In genomic region chr1:236795757-236796719, GRCh38 we compare ENCODE assay signal across 8 cellular contexts. TPM values are rescaled to one million over a fixed set of nuclear protein-coding genes. Genes with fewer than 3 reads are reported as not detected.
DNase-seq lines count a peak whose midpoint lies in the region; ATAC-seq, FAIRE-seq and TF ChIP-seq lines count a peak whose summit lies in the region.

No MANE protein-coding gene starts in this region.

- no peaks in the 10 kb centered on the region for H3K9me2 ChIP-seq in hepatocyte (replicated peaks; ENCODE audit: insufficient read depth)

- peaks cover 2% of the 10 kb centered on the region for H3K27me3 Mint-ChIP-seq in activated naive CD8-positive, alpha-beta T cell treated with anti-CD3 and anti-CD28 coated beads, Interleukin-2, amount 50 U/mL, for 24 hours

- peak overlapping the region; percentile 97 for H3K4me3 Mint-ChIP-seq in activated naive CD8-positive, alpha-beta T cell treated with anti-CD3 and anti-CD28 coated beads, Interleukin-2, amount 50 U/mL, for 24 hours

- FAIRE-seq in small intestine (lab: Jason Lieb, UNC), result no peak

- peaks cover 48% of the 10 kb centered on the region for H3K79me2 ChIP-seq in hepatocyte

- DNase-seq in activated CD8-positive, alpha-beta memory T cell treated with anti-CD3 and anti-CD28 coated beads for 48 hours (ENCODE audit: low read depth in 2 of 3, low spot score in 2 of 3), result peak in 2 of 3 experiments; percentile 36 to 47
- no peak for DNase-seq in activated CD8-positive, alpha-beta memory T cell treated with anti-CD3 and anti-CD28 coated beads for 24 hours
- DNase-seq in NOMO-1 treated with DMSO at 0.1 percent for 48 hours (lab: John Stamatoyannopoulos, UW; ENCODE audit: unreplicated experiment) (peak; percentile 40), hepatocyte (ENCODE audit: low spot score) (peak; percentile 66), small intestine (peak; percentile 51), NCI-H2196 (lab: John Stamatoyannopoulos, UW; ENCODE audit: unreplicated experiment) (no peak)
- DNase-seq in activated naive CD8-positive, alpha-beta T cell treated with anti-CD3 and anti-CD28 coated beads, Interleukin-2, amount 50 U/mL, for 24 hours, result peak; percentile 84

- no peaks in the 10 kb centered on the region for H4K20me1 ChIP-seq in hepatocyte (ENCODE audit: insufficient read depth, poor library complexity, severe bottlenecking)

- TF ChIP-seq CTCF in hepatocyte (IDR thresholded peaks at IDR 0.05; ENCODE audit: poor library complexity), result no peak

- H3K9me3 ChIP-seq in hepatocyte (ENCODE audit: low read depth) (no peaks in the 10 kb centered on the region), small intestine (ENCODE audit: control insufficient read depth, low read depth) (no peaks in the 10 kb centered on the region)

- ATAC-seq in HG02884 (IDR thresholded peaks at IDR 0.05; ENCODE audit: unreplicated experiment), result peak; percentile 15
- no peak for ATAC-seq in activated naive CD8-positive, alpha-beta T cell treated with anti-CD3 and anti-CD28 coated beads, Interleukin-2, amount 50 U/mL, for 24 hours

- no peaks in the 10 kb centered on the region for H3K36me3 ChIP-seq in hepatocyte (replicated peaks; ENCODE audit: insufficient read depth, low read depth)
- H3K36me3 ChIP-seq in small intestine (ENCODE audit: control insufficient read depth in 2 of 2, insufficient read depth in 2 of 2, low read length in 2 of 2), result no peaks in the 10 kb centered on the region

- H3K4me2 ChIP-seq in hepatocyte, result peak overlapping the region; percentile 74

- H3K4me1 ChIP-seq in hepatocyte (ENCODE audit: insufficient read depth) (no peaks in the 10 kb centered on the region), small intestine (ENCODE audit: control insufficient read depth in 2 of 2, insufficient read depth in 1 of 2, low read depth in 1 of 2, low read length in 1 of 2) (peaks cover 0 to 5% of the 10 kb centered on the region in 2 donors)

- H3K27me3 ChIP-seq in hepatocyte, result no peaks in the 10 kb centered on the region
- no peaks in the 10 kb centered on the region for H3K27me3 ChIP-seq in small intestine (ENCODE audit: control insufficient read depth in 2 of 2, insufficient read depth in 2 of 2, low read length in 2 of 2)

- H3K27ac ChIP-seq in hepatocyte (peak overlapping the region; percentile 85), small intestine (ENCODE audit: low read depth in 1 of 2, low read length in 1 of 2) (peak overlapping the region; percentile 82 to 99)

- H3K4me3 ChIP-seq in hepatocyte (peak overlapping the region; percentile 47), small intestine (ENCODE audit: low read depth in 1 of 2, low read length in 2 of 2) (peak overlapping the region; percentile 70 to 79)

- H3K36me3 Mint-ChIP-seq in activated naive CD8-positive, alpha-beta T cell treated with anti-CD3 and anti-CD28 coated beads, Interleukin-2, amount 50 U/mL, for 24 hours (ENCODE audit: low read depth), result peaks cover 21% of the 10 kb centered on the region

- 4% methylated on average over 41 of the region's 41 CpGs for WGBS in hepatocyte (ENCODE audit: low lambda C conversion rate, missing lambda C conversion rate)
- 0 to 2% (median 1%) methylated on average over 41 of the region's 41 CpGs for WGBS in small intestine, 3 donors

- peak overlapping the region; percentile 98 for H3K27ac Mint-ChIP-seq in activated naive CD8-positive, alpha-beta T cell treated with anti-CD3 and anti-CD28 coated beads, Interleukin-2, amount 50 U/mL, for 24 hours

- peaks cover 50% of the 10 kb centered on the region for H3K4me1 Mint-ChIP-seq in activated naive CD8-positive, alpha-beta T cell treated with anti-CD3 and anti-CD28 coated beads, Interleukin-2, amount 50 U/mL, for 24 hours

- H3K9me3 Mint-ChIP-seq in activated naive CD8-positive, alpha-beta T cell treated with anti-CD3 and anti-CD28 coated beads, Interleukin-2, amount 50 U/mL, for 24 hours, result no peaks in the 10 kb centered on the region

- peak overlapping the region; percentile 55 for H2AFZ ChIP-seq in hepatocyte

RNA-seq across cellular contexts. Expression of gene MTR, which starts 0.9 kb away (rescaled TPM):
- total RNA-seq in hepatocyte, result 23.8 TPM in 2 replicates
- polyA plus RNA-seq in hepatocyte (9.6 and 11.7 TPM in 2 replicates), small intestine (1 to 10 TPM; 2.2 to 5.7 (median 3.4) TPM)

Comparison
In these comparisons a context has a peak if more than half of its experiments do, and no peak if none do; other contexts are left out.
1. DNase-seq: peak in activated CD8-positive, alpha-beta memory T cell treated with anti-CD3 and anti-CD28 coated beads for 48 hours (2 of 3), NOMO-1 treated with DMSO at 0.1 percent for 48 hours (single experiment), activated naive CD8-positive, alpha-beta T cell treated with anti-CD3 and anti-CD28 coated beads, Interleukin-2, amount 50 U/mL, for 24 hours (single experiment), hepatocyte (single experiment) and small intestine (single experiment); none in activated CD8-positive, alpha-beta memory T cell treated with anti-CD3 and anti-CD28 coated beads for 24 hours (single experiment) and NCI-H2196 (single experiment).